In the genomic region with DNA sequence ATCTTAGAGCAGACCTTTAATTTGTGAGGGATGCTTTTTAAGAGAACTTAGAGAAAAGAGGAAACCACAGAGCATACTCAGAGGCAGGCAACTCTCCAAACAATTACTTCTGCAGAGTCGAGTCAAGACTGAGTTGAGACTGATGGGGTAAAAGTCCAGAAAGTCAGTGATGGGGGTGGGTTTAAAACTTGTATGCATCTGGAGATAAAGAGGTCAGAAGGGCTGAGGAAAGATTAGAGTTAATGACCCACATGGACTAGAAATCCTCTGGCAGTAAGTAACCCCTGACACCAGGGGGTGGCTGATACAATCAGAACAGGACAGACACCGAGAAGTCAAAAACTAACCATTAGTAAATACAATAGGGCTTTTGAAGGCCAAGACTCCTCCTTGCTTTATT, we compare ENCODE assay signal across 14 cellular contexts. TPM values are rescaled to one million over a fixed set of nuclear protein-coding genes. Genes with fewer than 3 reads are reported as not detected.
DNase-seq lines count a peak whose midpoint lies in the region; ATAC-seq and TF ChIP-seq lines count a peak whose summit lies in the region.
"Had no signal": no experiment of that assay in that cellular context is flagged by ENCODE, and none has a peak within 500 bp of the region (broad histone marks: within the 10 kb centered on the region; RNA-seq: fewer than 3 reads in every experiment).

No MANE protein-coding gene starts in this region.

- peak; percentile 12 for TF ChIP-seq CTCF in GM12864 (IDR thresholded peaks at IDR 0.05; ENCODE audit: low read depth, low read length, missing control alignments)

- peaks cover 5 to 10% of the 10 kb centered on the region in 2 donors for H3K4me1 Mint-ChIP-seq in effector memory CD8-positive, alpha-beta T cell (ENCODE audit: low read depth in 2 of 2)

- no peak overlapping the region for H4K91ac ChIP-seq in neuronal stem cell (ENCODE audit: low read depth, low read length, poor library complexity)

- no peaks in the 10 kb centered on the region for H3K36me3 Mint-ChIP-seq in effector memory CD8-positive, alpha-beta T cell (ENCODE audit: insufficient read depth)

- no peak overlapping the region for H3K27ac ChIP-seq in neuronal stem cell (replicated peaks; ENCODE audit: low read length)
- H3K27ac ChIP-seq: tibial nerve had no signal

- no peak overlapping the region for H4K8ac ChIP-seq in neuronal stem cell (ENCODE audit: low read depth, low read length)

- H3K4me3 Mint-ChIP-seq in effector memory CD8-positive, alpha-beta T cell = no peak overlapping the region

- peak overlapping the region; percentile 47 for H2AFZ ChIP-seq in neuronal stem cell (ENCODE audit: low read length)

- no peak overlapping the region for H2BK5ac ChIP-seq in neuronal stem cell (ENCODE audit: low read length)

- H3K4ac ChIP-seq in neuronal stem cell (ENCODE audit: low read length) = no peak overlapping the region

- no peak overlapping the region for H2BK120ac ChIP-seq in neuronal stem cell (ENCODE audit: low read depth, low read length)

- H2BK12ac ChIP-seq in neuronal stem cell (ENCODE audit: low read length) = no peak overlapping the region

- no peak overlapping the region for H3K9ac ChIP-seq in neuronal stem cell (ENCODE audit: low read depth, low read length, poor library complexity)

- H2BK15ac ChIP-seq in neuronal stem cell (ENCODE audit: low read length) = no peak overlapping the region

- H3K4me3 ChIP-seq in GM12864 (ENCODE audit: low read depth, low read length) = no peak overlapping the region
- H3K4me3 ChIP-seq in neuronal stem cell (ENCODE audit: low read length in 2 of 2) = no peak overlapping the region
- H3K4me3 ChIP-seq: tibial nerve had no signal

- H3K79me1 ChIP-seq in neuronal stem cell (ENCODE audit: low read depth, low read length) = no peaks in the 10 kb centered on the region

- H3K4me2 ChIP-seq in neuronal stem cell (ENCODE audit: insufficient read depth, low read length, poor library complexity, severe bottlenecking) = no peak overlapping the region

- peak; percentile 36 for ATAC-seq in effector memory CD8-positive, alpha-beta T cell (replicated peaks)
- ATAC-seq: left colon had no signal

- H3K27ac Mint-ChIP-seq in effector memory CD8-positive, alpha-beta T cell = peak overlapping the region in 1 of 2 donors; percentile 36

- no peak overlapping the region for H3K18ac ChIP-seq in neuronal stem cell (ENCODE audit: low read length)

- no peak overlapping the region for H2AK5ac ChIP-seq in neuronal stem cell (ENCODE audit: low read depth, low read length)

- H3K23ac ChIP-seq in neuronal stem cell (ENCODE audit: low read depth, low read length, poor library complexity) = no peak overlapping the region

- no peak overlapping the region for H3K14ac ChIP-seq in neuronal stem cell (ENCODE audit: low read length)

- H3K27me3 Mint-ChIP-seq in effector memory CD8-positive, alpha-beta T cell = no peaks in the 10 kb centered on the region

- no peaks in the 10 kb centered on the region for H3K27me3 ChIP-seq in neuronal stem cell (ENCODE audit: control insufficient read depth in 3 of 3, insufficient read depth in 3 of 3, low read depth in 1 of 3, low read length in 3 of 3)
- H3K27me3 ChIP-seq: tibial nerve had no signal

- WGBS in neuronal stem cell (ENCODE audit: extremely low coverage in 2 of 2, insufficient read length in 2 of 2, insufficient replicate concordance in 1 of 2), 2 donors = no CpG with 5 or more reads among the region's 2 CpGs

- DNase-seq in GM12864 (ENCODE audit: low read depth) (no peak), Kasumi-1 (lab: John Stamatoyannopoulos, UW) (peak; percentile 69 to 85), neuronal stem cell (ENCODE audit: low spot score) (peak; percentile 71), AG08395 (ENCODE audit: low spot score) (no peak)
- peak in 1 of 3 experiments; percentile 4 for DNase-seq in effector memory CD8-positive, alpha-beta T cell
- no peak for DNase-seq in activated CD4-positive, alpha-beta T cell treated with anti-CD3 and anti-CD28 coated beads for 4 hours
- no peak for DNase-seq in central memory CD4-positive, alpha-beta T cell
- DNase-seq: activated CD4-positive, CD25-positive, alpha-beta regulatory T cell; activated effector memory CD4-positive, alpha-beta T cell treated with Interleukin-2 at 50 U/mL for 16 hours; COR-L47; left colon; NCI-H187 treated with DMSO at 0.1 percent for 48 hours; RPMI8226 had no signal

- peaks cover 8 to 12% of the 10 kb centered on the region in 2 donors for H3K4me1 ChIP-seq in neuronal stem cell (ENCODE audit: control insufficient read depth in 2 of 2, insufficient read depth in 1 of 2, low read depth in 1 of 2, low read length in 2 of 2)

- H3K9me3 ChIP-seq in neuronal stem cell (replicated peaks in 1 of 2; ENCODE audit: control insufficient read depth in 2 of 2, insufficient read depth in 1 of 2, low read depth in 1 of 2, low read length in 2 of 2) = no peaks in the 10 kb centered on the region
- H3K9me3 ChIP-seq: tibial nerve had no signal

- H3K9me3 Mint-ChIP-seq in effector memory CD8-positive, alpha-beta T cell = no peaks in the 10 kb centered on the region

- H3K36me3 ChIP-seq in neuronal stem cell (replicated peaks in 1 of 2; ENCODE audit: control insufficient read depth in 2 of 2, insufficient read depth in 2 of 2, low read length in 2 of 2) = no peaks in the 10 kb centered on the region
- H3K36me3 ChIP-seq: tibial nerve had no signal

RNA-seq across cellular contexts. Expression of a gene that starts 42.4 kb away (rescaled TPM):
- polyA plus RNA-seq in neuronal stem cell (2013, experiment 1 of 2) = 177 TPM
- 172 TPM for polyA plus RNA-seq in neuronal stem cell (2013, experiment 2 of 2)

Comparison
In these comparisons a context has a peak if more than half of its experiments do, and no peak if none do; other contexts are left out.
1. DNase-seq: peak in Kasumi-1 (2 of 2) and neuronal stem cell (single experiment); none in GM12864 (single experiment), AG08395 (single experiment), activated CD4-positive, alpha-beta T cell treated with anti-CD3 and anti-CD28 coated beads for 4 hours (0 of 2) and central memory CD4-positive, alpha-beta T cell (single experiment).